8 cellular contexts compared by ENCODE assay signal in genomic region chr5:154058055-154059038, GRCh38. TPM values are rescaled to one million over a fixed set of nuclear protein-coding genes. Genes with fewer than 3 reads are reported as not detected.
DNase-seq lines count a peak whose midpoint lies in the region; ATAC-seq and TF ChIP-seq lines count a peak whose summit lies in the region.

No MANE protein-coding gene starts in this region.

- ATAC-seq in GM19455 (IDR thresholded peaks at IDR 0.05; ENCODE audit: unreplicated experiment): peak; percentile 65
- ATAC-seq in HG03520 (IDR thresholded peaks at IDR 0.05; ENCODE audit: unreplicated experiment): peak; percentile 60
- no peak for ATAC-seq in PC-3

- H3K36me3 ChIP-seq in PC-3 (ENCODE audit: low read depth, low read length): no peaks in the 10 kb centered on the region

- CTCF ChIA-PET in PC-3 (lab: Charles Lee): interaction anchor here (0.5 kb wide), 1 partner anchor 12 kb away, joined by 7 read pairs; no protein-coding TSS in a partner anchor

- H3K27me3 ChIP-seq in PC-3 (ENCODE audit: low read length): no peaks in the 10 kb centered on the region

- no peaks in the 10 kb centered on the region for H4K20me1 ChIP-seq in PC-3 (ENCODE audit: low read length)

- H3K4me1 ChIP-seq in PC-3 (ENCODE audit: insufficient read depth, low read length): no peaks in the 10 kb centered on the region

- H3K79me2 ChIP-seq in PC-3 (ENCODE audit: low read length): no peaks in the 10 kb centered on the region

- no peak overlapping the region for H3K9ac ChIP-seq in PC-3 (ENCODE audit: low read length)

- no peaks in the 10 kb centered on the region for H3K9me3 ChIP-seq in PC-3 (ENCODE audit: low read length)

- DNase-seq in DMS 273 (lab: John Stamatoyannopoulos, UW; ENCODE audit: unreplicated experiment) (peak; percentile 75), amniotic epithelial cell (ENCODE audit: low read depth) (peak; percentile 31), HuH-7 (ENCODE audit: low spot score) (no peak), T-helper 9 cell (no peak), PC-3 (no peak)
- DNase-seq in stimulated activated CD4-positive, alpha-beta T cell treated with anti-CD3 and anti-CD28 coated beads, Interleukin-4, amount 100 ng/mL, for 4 hours: no peak

- no peaks in the 10 kb centered on the region for H3F3A ChIP-seq in PC-3 (ENCODE audit: low read length, unreplicated experiment)

- no peak overlapping the region for H3K4me3 ChIP-seq in PC-3 (ENCODE audit: low read length)

- BruUV-seq in PC-3 (replicated peaks; lab: Mats Ljungman, UMichigan): no TSS peak

- no peak overlapping the region for H3K27ac ChIP-seq in PC-3 (ENCODE audit: low read length)

- POLR2A ChIA-PET in PC-3 (lab: Charles Lee; ENCODE audit: unreplicated experiment): no interaction called here

- no peak overlapping the region for H3K4me2 ChIP-seq in PC-3 (ENCODE audit: low read length)

- no peak overlapping the region for H2AFZ ChIP-seq in PC-3 (ENCODE audit: low read length)

- H3K9me2 ChIP-seq in PC-3 (replicated peaks; ENCODE audit: low read length): no peaks in the 10 kb centered on the region

- intact Hi-C loops in PC-3 (cut with micrococcal nuclease): no loop called here

- TF ChIP-seq CTCF in PC-3 (conservative IDR thresholded peaks at IDR 0.05; ENCODE audit: low read depth, low read length): no peak

RNA-seq across cellular contexts. Expression of gene MFAP3, which starts 19.6 kb away (rescaled TPM):
- total RNA-seq in PC-3 (2014; rRNA removed): 17.7 and 21.1 TPM in 2 replicates

RNA-seq across cellular contexts. Expression of gene FAM114A2, which starts 19.6 kb away (rescaled TPM):
- total RNA-seq in PC-3 (2014; rRNA removed): 6.0 and 12.9 TPM in 2 replicates

Comparison
In these comparisons a context has a peak if more than half of its experiments do, and no peak if none do; other contexts are left out.
1. DNase-seq: peak in DMS 273 (single experiment) and amniotic epithelial cell (single experiment); none in HuH-7 (single experiment), stimulated activated CD4-positive, alpha-beta T cell treated with anti-CD3 and anti-CD28 coated beads, Interleukin-4, amount 100 ng/mL, for 4 hours (0 of 2), T-helper 9 cell (single experiment) and PC-3 (single experiment).